Comparison of ENCODE assay signal across 19 cellular contexts in the genomic region with DNA sequence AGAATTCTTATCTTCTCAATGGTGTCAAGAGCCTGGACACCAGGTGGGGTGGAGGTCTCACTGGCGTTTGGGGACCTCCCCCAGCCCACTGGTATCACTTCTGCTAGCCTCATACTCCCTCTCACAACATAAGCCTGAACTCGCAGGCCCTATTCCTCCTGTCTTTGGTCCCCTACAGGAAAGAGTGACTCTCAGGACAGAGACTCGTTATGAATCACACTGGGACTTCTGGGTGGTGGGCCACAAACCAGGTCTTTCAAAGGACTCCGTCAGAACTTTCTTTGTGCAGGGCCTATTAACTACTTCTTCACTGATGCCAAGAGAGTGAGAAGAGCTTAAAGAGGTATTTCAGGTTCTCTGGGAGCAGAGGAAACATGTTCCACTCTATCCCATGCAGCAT.
"Had no signal": no experiment of that assay in that cellular context is flagged by ENCODE, and none has a peak within 500 bp of the region (broad histone marks: within the 10 kb centered on the region; RNA-seq: fewer than 3 reads in every experiment).

No MANE protein-coding gene starts in this region.

- H3K4me3 ChIP-seq: coronary artery, mucosa of descending colon, testis, tibial nerve, upper lobe of right lung, vagina had no signal

- H3K4me1 Mint-ChIP-seq: natural killer cell, neural crest cell had no signal

- H3K4me3 Mint-ChIP-seq: endodermal cell, natural killer cell, neural crest cell had no signal

- H3K9me3 Mint-ChIP-seq: endodermal cell, natural killer cell, neural crest cell had no signal

- H3K27ac ChIP-seq: coronary artery, testis, tibial nerve, upper lobe of right lung, vagina had no signal

- H3K36me3 Mint-ChIP-seq: natural killer cell had no signal

- ATAC-seq: left lobe of liver, mucosa of descending colon, natural killer cell, sciatic nerve, upper lobe of right lung had no signal

- H3K27ac Mint-ChIP-seq: endodermal cell, natural killer cell had no signal

- H3K9me3 ChIP-seq: mucosa of descending colon, testis, tibial nerve, upper lobe of right lung, vagina had no signal

- H3K27me3 ChIP-seq: testis, tibial nerve, upper lobe of right lung, vagina had no signal

- H3K4me1 ChIP-seq: upper lobe of right lung had no signal

- H3K36me3 ChIP-seq: tibial nerve, upper lobe of right lung, vagina had no signal

- DNase-seq: effector CD4-positive, alpha-beta T cell; endodermal cell; foreskin melanocyte; head of caudate nucleus; hippocampal formation; islet precursor cell; mammary epithelial cell; mucosa of descending colon; natural killer cell; posterior cingulate gyrus; stimulated activated naive CD4-positive, alpha-beta T cell treated with Interleukin-2 at 50 U/mL for 16 hours; testis; upper lobe of right lung had no signal
